In genomic region chr1:207499573-207499972, GRCh38 we compare ENCODE assay signal across 2 cellular contexts.
TF ChIP-seq lines count a peak whose summit lies in the region.

No MANE protein-coding gene starts in this region.

TF ChIP-seq in HCT116, 20 proteins besides CTCF, POLR2A, EP300 and RAD21:
- no peak for TF ChIP-seq SRF (IDR thresholded peaks at IDR 0.05; ENCODE audit: low read depth)
- TF ChIP-seq EZH2phosphoT487 (IDR thresholded peaks at IDR 0.05; ENCODE audit: borderline replicate concordance), result no peak
- TF ChIP-seq ELF1 (IDR thresholded peaks at IDR 0.05; ENCODE audit: borderline replicate concordance, low read depth), result no peak
- no peak for TF ChIP-seq ZNF274 (IDR thresholded peaks at IDR 0.05; ENCODE audit: low read depth, low read length)
- no peak for TF ChIP-seq CEBPB (IDR thresholded peaks at IDR 0.05; ENCODE audit: low read depth)
- no peak for TF ChIP-seq SP1 (IDR thresholded peaks at IDR 0.05; ENCODE audit: low read depth)
- TF ChIP-seq YY1 (IDR thresholded peaks at IDR 0.05; ENCODE audit: extremely low read depth, insufficient replicate concordance, low read depth, low read length), result no peak
- no peak for TF ChIP-seq POLR2AphosphoS5 (IDR thresholded peaks at IDR 0.05; ENCODE audit: low read depth, low read length)
- TF ChIP-seq, protein P1, sequence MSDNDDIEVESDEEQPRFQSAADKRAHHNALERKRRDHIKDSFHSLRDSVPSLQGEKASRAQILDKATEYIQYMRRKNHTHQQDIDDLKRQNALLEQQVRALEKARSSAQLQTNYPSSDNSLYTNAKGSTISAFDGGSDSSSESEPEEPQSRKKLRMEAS (IDR thresholded peaks at IDR 0.05), result no peak
- TF ChIP-seq, protein P2, sequence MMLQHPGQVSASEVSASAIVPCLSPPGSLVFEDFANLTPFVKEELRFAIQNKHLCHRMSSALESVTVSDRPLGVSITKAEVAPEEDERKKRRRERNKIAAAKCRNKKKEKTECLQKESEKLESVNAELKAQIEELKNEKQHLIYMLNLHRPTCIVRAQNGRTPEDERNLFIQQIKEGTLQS (IDR thresholded peaks at IDR 0.05), result no peak

TF ChIP-seq in K562, 482 proteins besides CTCF, POLR2A, EP300 and RAD21 (continues in another document):
- TF ChIP-seq JUND (IDR thresholded peaks at IDR 0.05; ENCODE audit: borderline replicate concordance, low read depth, low read length) (0 out of 2 replicates have a peak, but pooled peaks have one; percentile 34), JUND (tag; IDR thresholded peaks at IDR 0.05; ENCODE audit: borderline replicate concordance, low read depth, low read length) (peak; percentile 22; the same call in 1 of the 3 replicates), CEBPB (tag; IDR thresholded peaks at IDR 0.05) (no peak), RERE (CRISPR knock-in tag; IDR thresholded peaks at IDR 0.05; ENCODE audit: borderline replicate concordance) (no peak), CBX3 (IDR thresholded peaks at IDR 0.05; ENCODE audit: borderline replicate concordance in 1 of 2, low read length in 2 of 2) (0 out of 3 replicates have a peak, but pooled peaks of 1 of the 2 experiments have one; percentile 13), SMC3 (conservative IDR thresholded peaks at IDR 0.05; ENCODE audit: insufficient read depth, low read depth, low read length) (peak; percentile 94), RHOXF2B (CRISPR knock-in tag; conservative IDR thresholded peaks at IDR 0.05) (no peak), MAZ (CRISPR knock-in tag; conservative IDR thresholded peaks at IDR 0.05 in 1 of 2, IDR thresholded peaks at IDR 0.05 in 1 of 2) (0 out of 4 replicates have a peak, but pooled peaks of 1 of the 2 experiments have one; percentile 36), MCM7 (IDR thresholded peaks at IDR 0.05) (no peak), ZNF431 (CRISPR knock-in tag; IDR thresholded peaks at IDR 0.05) (no peak), HCFC1 (IDR thresholded peaks at IDR 0.05; ENCODE audit: low read depth, low read length) (no peak), NCOR1 (IDR thresholded peaks at IDR 0.05) (0 out of 2 replicates have a peak, but pooled peaks have one; percentile 2), RCOR1 (IDR thresholded peaks at IDR 0.05; ENCODE audit: borderline replicate concordance in 1 of 2, low read depth in 2 of 2, low read length in 2 of 2) (peak in 1 of 2 experiments; percentile 43; a peak in 1 of 4 replicates), ARID2 (IDR thresholded peaks at IDR 0.05) (peak; percentile 70; the same call in 1 of the 2 replicates), BRD9 (IDR thresholded peaks at IDR 0.05; ENCODE audit: low read depth, partially characterized antibody) (peak; percentile 75), ZNF318 (IDR thresholded peaks at IDR 0.05; ENCODE audit: borderline replicate concordance in 1 of 2, low read depth in 1 of 2) (no peak), PHF20 (IDR thresholded peaks at IDR 0.05; ENCODE audit: partially characterized antibody) (no peak), SPI1 (IDR thresholded peaks at IDR 0.05; ENCODE audit: borderline replicate concordance, low read depth, low read length) (peak; percentile 37; the same call in 1 of the 2 replicates), MECOM (CRISPR knock-in tag; IDR thresholded peaks at IDR 0.05) (no peak), CBFA2T3 (IDR thresholded peaks at IDR 0.05) (no peak), CREB1 (IDR thresholded peaks at IDR 0.05) (no peak), CREB1 (CRISPR knock-in tag; IDR thresholded peaks at IDR 0.05) (peak; percentile 23; the same call in 1 of the 2 replicates)
- TF ChIP-seq, protein P3, sequence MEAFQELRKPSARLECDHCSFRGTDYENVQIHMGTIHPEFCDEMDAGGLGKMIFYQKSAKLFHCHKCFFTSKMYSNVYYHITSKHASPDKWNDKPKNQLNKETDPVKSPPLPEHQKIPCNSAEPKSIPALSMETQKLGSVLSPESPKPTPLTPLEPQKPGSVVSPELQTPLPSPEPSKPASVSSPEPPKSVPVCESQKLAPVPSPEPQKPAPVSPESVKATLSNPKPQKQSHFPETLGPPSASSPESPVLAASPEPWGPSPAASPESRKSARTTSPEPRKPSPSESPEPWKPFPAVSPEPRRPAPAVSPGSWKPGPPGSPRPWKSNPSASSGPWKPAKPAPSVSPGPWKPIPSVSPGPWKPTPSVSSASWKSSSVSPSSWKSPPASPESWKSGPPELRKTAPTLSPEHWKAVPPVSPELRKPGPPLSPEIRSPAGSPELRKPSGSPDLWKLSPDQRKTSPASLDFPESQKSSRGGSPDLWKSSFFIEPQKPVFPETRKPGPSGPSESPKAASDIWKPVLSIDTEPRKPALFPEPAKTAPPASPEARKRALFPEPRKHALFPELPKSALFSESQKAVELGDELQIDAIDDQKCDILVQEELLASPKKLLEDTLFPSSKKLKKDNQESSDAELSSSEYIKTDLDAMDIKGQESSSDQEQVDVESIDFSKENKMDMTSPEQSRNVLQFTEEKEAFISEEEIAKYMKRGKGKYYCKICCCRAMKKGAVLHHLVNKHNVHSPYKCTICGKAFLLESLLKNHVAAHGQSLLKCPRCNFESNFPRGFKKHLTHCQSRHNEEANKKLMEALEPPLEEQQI (IDR thresholded peaks at IDR 0.05), result peak; percentile 23; the same call in 1 of the 2 replicates
- TF ChIP-seq, protein P4, sequence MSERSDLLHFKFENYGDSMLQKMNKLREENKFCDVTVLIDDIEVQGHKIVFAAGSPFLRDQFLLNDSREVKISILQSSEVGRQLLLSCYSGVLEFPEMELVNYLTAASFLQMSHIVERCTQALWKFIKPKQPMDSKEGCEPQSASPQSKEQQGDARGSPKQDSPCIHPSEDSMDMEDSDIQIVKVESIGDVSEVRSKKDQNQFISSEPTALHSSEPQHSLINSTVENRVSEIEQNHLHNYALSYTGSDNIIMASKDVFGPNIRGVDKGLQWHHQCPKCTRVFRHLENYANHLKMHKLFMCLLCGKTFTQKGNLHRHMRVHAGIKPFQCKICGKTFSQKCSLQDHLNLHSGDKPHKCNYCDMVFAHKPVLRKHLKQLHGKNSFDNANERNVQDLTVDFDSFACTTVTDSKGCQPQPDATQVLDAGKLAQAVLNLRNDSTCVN (CRISPR knock-in tag; IDR thresholded peaks at IDR 0.05), result no peak
- TF ChIP-seq, protein P5, sequence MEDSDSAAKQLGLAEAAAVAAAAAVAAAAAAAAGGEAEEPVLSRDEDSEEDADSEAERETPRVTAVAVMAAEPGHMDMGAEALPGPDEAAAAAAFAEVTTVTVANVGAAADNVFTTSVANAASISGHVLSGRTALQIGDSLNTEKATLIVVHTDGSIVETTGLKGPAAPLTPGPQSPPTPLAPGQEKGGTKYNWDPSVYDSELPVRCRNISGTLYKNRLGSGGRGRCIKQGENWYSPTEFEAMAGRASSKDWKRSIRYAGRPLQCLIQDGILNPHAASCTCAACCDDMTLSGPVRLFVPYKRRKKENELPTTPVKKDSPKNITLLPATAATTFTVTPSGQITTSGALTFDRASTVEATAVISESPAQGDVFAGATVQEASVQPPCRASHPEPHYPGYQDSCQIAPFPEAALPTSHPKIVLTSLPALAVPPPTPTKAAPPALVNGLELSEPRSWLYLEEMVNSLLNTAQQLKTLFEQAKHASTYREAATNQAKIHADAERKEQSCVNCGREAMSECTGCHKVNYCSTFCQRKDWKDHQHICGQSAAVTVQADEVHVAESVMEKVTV (CRISPR knock-in tag; IDR thresholded peaks at IDR 0.05), result peak; percentile 96
